ENCODE assay signal across 8 cellular contexts in genomic region chr6:53349209-53349693, GRCh38. TPM values are rescaled to one million over a fixed set of nuclear protein-coding genes. Genes with fewer than 3 reads are reported as not detected.
DNase-seq lines count a peak whose midpoint lies in the region; ATAC-seq, FAIRE-seq and TF ChIP-seq lines count a peak whose summit lies in the region.

No MANE protein-coding gene starts in this region.

- H3K9ac ChIP-seq in K562 (ENCODE audit: insufficient read depth in 1 of 2, low read depth in 2 of 2, low read length in 2 of 2) (peak overlapping the region; percentile 81 to 97), mesendoderm (ENCODE audit: low read length) (peak overlapping the region; percentile 21)

- no peak for TF ChIP-seq EP300 in K562 (IDR thresholded peaks at IDR 0.05; ENCODE audit: low read length)

- CTCF ChIA-PET in K562 (lab: Yijun Ruan, JAX; ENCODE audit: low intra/inter-chr PET ratio): no interaction called here

- H3K9me3 ChIP-seq in heart left ventricle: no peaks in the 10 kb centered on the region
- H3K9me3 ChIP-seq in K562 (replicated peaks; ENCODE audit: control insufficient read depth, insufficient read depth, low read depth, low read length): no peaks in the 10 kb centered on the region
- no peaks in the 10 kb centered on the region for H3K9me3 ChIP-seq in vagina

- no peak for DNase-seq in heart left ventricle
- no peak for DNase-seq in Right ventricle myocardium superior
- DNase-seq in K562 (ENCODE audit: extremely low read depth in 1 of 4, low spot score in 3 of 4): no peak
- no peak for DNase-seq in mesendoderm
- DNase-seq in vagina (ENCODE audit: extremely low spot score in 2 of 2): no peak
- DNase-seq in GM12892 (ENCODE audit: insufficient read length): no peak
- DNase-seq in activated CD8-positive, alpha-beta memory T cell treated with anti-CD3 and anti-CD28 coated beads for 24 hours: no peak

- no peak for TF ChIP-seq CTCF in heart left ventricle (IDR thresholded peaks at IDR 0.05)
- no peak for TF ChIP-seq CTCF in K562 (IDR thresholded peaks at IDR 0.05 in 2 of 3, conservative IDR thresholded peaks at IDR 0.05 in 1 of 3; ENCODE audit: insufficient read depth in 2 of 3, low read depth in 1 of 3, low read length in 3 of 3)
- no peak for TF ChIP-seq CTCF in vagina (IDR thresholded peaks at IDR 0.05)

- FAIRE-seq in K562 (lab: Jason Lieb, UNC) (no peak), GM12892 (lab: Jason Lieb, UNC) (no peak)

- H3K27ac ChIP-seq in heart left ventricle (peak overlapping the region; percentile 89 to 100 (median 97)), K562 (ENCODE audit: extremely low read depth, low read depth, low read length) (peak overlapping the region; percentile 91), mesendoderm (ENCODE audit: low read depth, low read length) (no peak overlapping the region), vagina (peak overlapping the region; percentile 99)

- H2AK5ac ChIP-seq in mesendoderm (ENCODE audit: low read length): no peak overlapping the region

- H3K18ac ChIP-seq in mesendoderm (ENCODE audit: low read length): peak overlapping the region; percentile 11

- peak overlapping the region; percentile 88 for H3K4me2 ChIP-seq in K562 (ENCODE audit: insufficient read depth, low read length)
- H3K4me2 ChIP-seq in mesendoderm (ENCODE audit: low read length): peak overlapping the region; percentile 27

- peaks cover 53% of the 10 kb centered on the region for H3K79me2 ChIP-seq in K562 (ENCODE audit: control insufficient read depth, insufficient read depth, low read length)
- H3K79me2 ChIP-seq in mesendoderm (ENCODE audit: control insufficient read depth, insufficient read depth, low read length): peaks cover 38% of the 10 kb centered on the region

- intact Hi-C loops in heart left ventricle (cut with DNase I): loop anchor here (2.0 to 5.0 kb wide), 8 partner anchors 47 to 198 kb away; partner anchors contain the start of gene GCLC (in 1 of the 10)
- intact Hi-C loops in Right ventricle myocardium superior (cut with DNase I): loop anchor here (10.0 kb wide), 1 partner anchor 54 kb away; no protein-coding TSS in a partner anchor
- intact Hi-C loops in K562 (cut with micrococcal nuclease): loop anchor here (2.0 to 5.0 kb wide), 3 partner anchors 37 to 62 kb away; no protein-coding TSS in a partner anchor
- intact Hi-C loops in vagina (cut with DNase I): no loop called here

- H3K4me1 ChIP-seq in heart left ventricle (peaks cover 3 to 36% (median 13%) of the 10 kb centered on the region in 12 donors), K562 (replicated peaks in 1 of 2; ENCODE audit: control insufficient read depth in 2 of 2, insufficient read depth in 2 of 2, low read length in 2 of 2) (peaks cover 0 to 28% of the 10 kb centered on the region in 2 experiments; a peak in 3 of 5 replicates), mesendoderm (ENCODE audit: control insufficient read depth, low read depth, low read length) (peaks cover 2% of the 10 kb centered on the region), vagina (peaks cover 12% of the 10 kb centered on the region)

- peaks cover 8% of the 10 kb centered on the region for H3K79me1 ChIP-seq in mesendoderm (ENCODE audit: low read length)

- POLR2A ChIA-PET in K562 (lab: Yijun Ruan, JAX): interaction anchor here (0.6 to 3.0 kb wide), 5 partner anchors 10 to 66 kb away, joined by 3 to 10 read pairs (median 3); no protein-coding TSS in a partner anchor

- in situ Hi-C loops in K562 (cut with MboI): no loop called here

- BruUV-seq in K562 (replicated peaks; lab: Mats Ljungman, UMichigan): TSS peak; percentile 95

- 4 to 7% (median 5%) methylated on average over 15 of the region's 15 CpGs for WGBS in heart left ventricle, 4 donors
- 10% methylated on average over 15 of the region's 15 CpGs for WGBS in K562 (ENCODE audit: insufficient coverage, low coverage, missing lambda C conversion rate)
- WGBS in mesendoderm (ENCODE audit: extremely low coverage, insufficient coverage, low lambda C conversion rate): no CpG with 5 or more reads among the region's 15 CpGs

- H3K4me3 ChIP-seq in heart left ventricle (peak overlapping the region; percentile 75 to 98 (median 90)), K562 (peak overlapping the region; percentile 88), mesendoderm (ENCODE audit: low read length) (peak overlapping the region; percentile 4), vagina (peak overlapping the region; percentile 69 to 95)

- no peak overlapping the region for H3K23ac ChIP-seq in mesendoderm (ENCODE audit: low read length)

- H3K36me3 ChIP-seq in heart left ventricle (peaks cover 0 to 6% (median 0%) of the 10 kb centered on the region in 9 donors), K562 (ENCODE audit: control insufficient read depth, insufficient read depth, low read length) (peaks cover 26% of the 10 kb centered on the region), mesendoderm (ENCODE audit: control insufficient read depth, insufficient read depth, low read length) (no peaks in the 10 kb centered on the region), vagina (no peaks in the 10 kb centered on the region)

- H4K8ac ChIP-seq in mesendoderm (ENCODE audit: low read depth, low read length): peak overlapping the region; percentile 91

- H3K56ac ChIP-seq in mesendoderm (ENCODE audit: low read length): peak overlapping the region; percentile 28

- peak overlapping the region; percentile 97 for H2AFZ ChIP-seq in K562 (ENCODE audit: low read depth, low read length)

- no peak overlapping the region for H4K5ac ChIP-seq in mesendoderm (ENCODE audit: low read length)

- H2BK120ac ChIP-seq in mesendoderm (ENCODE audit: low read depth, low read length): no peak overlapping the region

- no peak overlapping the region for H3K4ac ChIP-seq in mesendoderm (ENCODE audit: low read depth, low read length)

- peaks cover 2% of the 10 kb centered on the region for H3K9me1 ChIP-seq in K562 (ENCODE audit: control insufficient read depth, insufficient read depth, low read length)

- peaks cover 31% of the 10 kb centered on the region for H4K20me1 ChIP-seq in K562 (replicated peaks; ENCODE audit: control insufficient read depth, insufficient read depth, low read length)

- no peak for ATAC-seq in heart left ventricle
- ATAC-seq in Right ventricle myocardium superior (ENCODE audit: poor library complexity): no peak
- no peak for ATAC-seq in K562
- no peak for ATAC-seq in GM21381 (IDR thresholded peaks at IDR 0.05; ENCODE audit: unreplicated experiment)

- no peak for TF ChIP-seq RAD21 in K562 (CRISPR knock-in tag; conservative IDR thresholded peaks at IDR 0.05 in 1 of 2, IDR thresholded peaks at IDR 0.05 in 1 of 2)

- H3K27me3 ChIP-seq in heart left ventricle: no peaks in the 10 kb centered on the region
- no peaks in the 10 kb centered on the region for H3K27me3 ChIP-seq in K562 (ENCODE audit: control insufficient read depth in 2 of 2, insufficient read depth in 2 of 2, low read length in 2 of 2)
- H3K27me3 ChIP-seq in mesendoderm (ENCODE audit: insufficient read depth, low read length, poor library complexity): no peaks in the 10 kb centered on the region
- no peaks in the 10 kb centered on the region for H3K27me3 ChIP-seq in vagina

- no peak overlapping the region for H2BK15ac ChIP-seq in mesendoderm (replicated peaks; ENCODE audit: low read depth)

- no peak overlapping the region for H2BK5ac ChIP-seq in mesendoderm (ENCODE audit: low read length)

- TF ChIP-seq POLR2A in heart left ventricle (IDR thresholded peaks at IDR 0.05) (no peak), K562 (conservative IDR thresholded peaks at IDR 0.05) (no peak; the same call in 1 of the 2 replicates), vagina (IDR thresholded peaks at IDR 0.05) (no peak), GM12892 (IDR thresholded peaks at IDR 0.05; ENCODE audit: low read depth, low read length) (no peak)

TF ChIP-seq in K562, 482 proteins besides CTCF, POLR2A, EP300 and RAD21 (continues in another document):
- peak; percentile 22; the same call in 1 of the 2 replicates for TF ChIP-seq STAT5A (IDR thresholded peaks at IDR 0.05; ENCODE audit: borderline replicate concordance, low read length)
- TF ChIP-seq, protein P1, sequence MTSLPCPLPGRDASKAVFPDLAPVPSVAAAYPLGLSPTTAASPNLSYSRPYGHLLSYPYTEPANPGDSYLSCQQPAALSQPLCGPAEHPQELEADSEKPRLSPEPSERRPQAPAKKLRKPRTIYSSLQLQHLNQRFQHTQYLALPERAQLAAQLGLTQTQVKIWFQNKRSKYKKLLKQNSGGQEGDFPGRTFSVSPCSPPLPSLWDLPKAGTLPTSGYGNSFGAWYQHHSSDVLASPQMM (CRISPR knock-in tag; IDR thresholded peaks at IDR 0.05): no peak
- TF ChIP-seq NCOA4 (IDR thresholded peaks at IDR 0.05; ENCODE audit: partially characterized antibody): no peak

RNA-seq across cellular contexts. Expression of gene ELOVL5, which starts 0.5 kb away (rescaled TPM):
- 10 to 100 TPM; 17.3 to 47.9 (median 29.3) TPM for total RNA-seq in heart left ventricle
- 10 to 100 TPM in 1 of 2 donors, 1 to 10 TPM in 1; 9.6 to 46.9 TPM for polyA plus RNA-seq in heart left ventricle
- 20.8 TPM for total RNA-seq in Right ventricle myocardium superior
- total RNA-seq in K562 (2011; cell fraction: chromatin; rRNA removed; ENCODE audit: low replicate concordance): 254 and 349 TPM in 2 replicates
- total RNA-seq in K562 (2011; cell fraction: nucleolus; rRNA removed): 242 and 277 TPM in 2 replicates
- total RNA-seq in K562 (2011; cell fraction: nucleoplasm; rRNA removed): 310 and 344 TPM in 2 replicates
- total RNA-seq in K562 (2014; rRNA removed): 70.6 and 80.6 TPM in 2 replicates
- total RNA-seq in K562 (2014; rRNA removed; fragmentation: Illumina TruSeq; extraction: Trizol): 131 and 151 TPM in 2 replicates
- 122 and 132 TPM in 2 replicates for total RNA-seq in K562 (2015; rRNA removed; fragmentation: Illumina TruSeq; extraction: Trizol)
- 134 and 151 TPM in 2 replicates for total RNA-seq in K562 (2021)
- 245 TPM in 2 replicates for polyA plus RNA-seq in K562 (2011; rRNA removed)
- polyA plus RNA-seq in K562 (2011; cell fraction: cytosol; rRNA removed): 106 and 186 TPM in 2 replicates
- 434 and 508 TPM in 2 replicates for polyA plus RNA-seq in K562 (2011; cell fraction: nucleus; rRNA removed)
- polyA plus RNA-seq in K562 (2012): 143 and 177 TPM in 2 replicates
- polyA plus RNA-seq in K562 (2014; fragmentation: Illumina TruSeq; extraction: Trizol): 150 and 172 TPM in 2 replicates
- polyA plus RNA-seq in K562 (2014; fragmentation: Nextera tagmentation; extraction: Ambion mirVana): 100 to 1,000 TPM; 124 to 148 TPM
- 107 and 109 TPM in 2 replicates for polyA plus RNA-seq in K562 (2014; rRNA removed)
- 294 and 362 TPM in 2 replicates for polyA minus RNA-seq in K562 (2011; rRNA and poly(A)+ RNA removed)
- 132 and 149 TPM in 2 replicates for polyA minus RNA-seq in K562 (2011; cell fraction: cytosol; rRNA and poly(A)+ RNA removed)
- 163 and 262 TPM in 2 replicates for polyA minus RNA-seq in K562 (2011; cell fraction: nucleus; rRNA and poly(A)+ RNA removed)
- polyA plus RNA-seq in mesendoderm (2013, experiment 1 of 2): 130 TPM
- 128 TPM for polyA plus RNA-seq in mesendoderm (2013, experiment 2 of 2)
- total RNA-seq in vagina: 42.5 TPM
- polyA plus RNA-seq in GM12892 (2012; ENCODE audit: missing spikeins): 89.3 TPM

Comparison
In these comparisons a context has a peak if more than half of its experiments do, and no peak if none do; other contexts are left out.
1. H3K4me3 ChIP-seq: peak in every context shown above with its lines; median percentile 90 in heart left ventricle; 88 in K562; 82 in vagina; 4 in mesendoderm.